8 cellular contexts compared by ENCODE assay signal in genomic region chr1:44405041-44405803, GRCh38. TPM values are rescaled to one million over a fixed set of nuclear protein-coding genes. Genes with fewer than 3 reads are reported as not detected.
DNase-seq lines count a peak whose midpoint lies in the region; ATAC-seq and TF ChIP-seq lines count a peak whose summit lies in the region.

TSS of gene RNF220 (plus strand) at chr1:44405255.

- H3K9me3 ChIP-seq in Loucy (ENCODE audit: insufficient read depth, low read depth, low read length) (no peaks in the 10 kb centered on the region), mammary epithelial cell (replicated peaks; ENCODE audit: insufficient read depth, low read length) (peaks cover 11% of the 10 kb centered on the region), iPS-20b (ENCODE audit: insufficient read depth, low read depth, low read length) (no peaks in the 10 kb centered on the region)

- H3K27ac ChIP-seq in mammary epithelial cell (ENCODE audit: insufficient read depth, low read depth, low read length) (no peak within 1 kb of the TSS), iPS-20b (ENCODE audit: low read length) (no peak within 1 kb of the TSS)

- H3K4me3 ChIP-seq in Loucy (ENCODE audit: low read length, poor library complexity, severe bottlenecking) (peak within 1 kb of the TSS; percentile 91), mammary epithelial cell (replicated peaks in 1 of 3; ENCODE audit: insufficient read depth in 1 of 3, low read depth in 2 of 3, low read length in 3 of 3) (peak within 1 kb of the TSS; percentile 42 to 61 (median 56)), iPS-20b (ENCODE audit: low read length) (peak within 1 kb of the TSS; percentile 74)

- H3K79me2 ChIP-seq in Loucy (ENCODE audit: insufficient read depth, low read length), result peaks cover 50% of the 10 kb centered on the region
- no peaks in the 10 kb centered on the region for H3K79me2 ChIP-seq in mammary epithelial cell (ENCODE audit: insufficient read depth, low read length)

- WGBS in mammary epithelial cell (ENCODE audit: low coverage, missing lambda C conversion rate), result 6% methylated on average over 46 of the region's 54 CpGs

- H3K9me2 ChIP-seq in Loucy (replicated peaks; ENCODE audit: low read depth, low read length), result no peaks in the 10 kb centered on the region

- intact Hi-C loops in mammary epithelial cell (cut with micrococcal nuclease), result no loop called here

- H3K36me3 ChIP-seq in Loucy (ENCODE audit: insufficient read depth, low read length) (no peaks in the 10 kb centered on the region), mammary epithelial cell (ENCODE audit: insufficient read depth, low read length) (no peaks in the 10 kb centered on the region), iPS-20b (ENCODE audit: insufficient read depth, low read depth, low read length) (no peaks in the 10 kb centered on the region)

- peaks cover 3% of the 10 kb centered on the region; the same call in 1 of the 2 replicates for H3F3A ChIP-seq in Loucy (ENCODE audit: low read depth)

- no TSS peak for BruUV-seq in mammary epithelial cell (replicated peaks; lab: Mats Ljungman, UMichigan)

- CTCF ChIA-PET in mammary epithelial cell (lab: Charles Lee; ENCODE audit: low non-redundant PET), result interaction anchor here (0.5 kb wide), 1 partner anchor 159 kb away, joined by 20 read pairs; no protein-coding TSS in a partner anchor

- H4K20me1 ChIP-seq in Loucy (ENCODE audit: insufficient read depth, low read length, poor library complexity, severe bottlenecking) (peaks cover 12% of the 10 kb centered on the region), mammary epithelial cell (ENCODE audit: insufficient read depth, low read length) (no peaks in the 10 kb centered on the region)

- in situ Hi-C loops in mammary epithelial cell (cut with MboI; ENCODE audit: low sequenced_read_pairs in 2 of 2), result no loop called here

- H3K27me3 ChIP-seq in Loucy (ENCODE audit: insufficient read depth, low read length, poor library complexity, severe bottlenecking), result no peaks in the 10 kb centered on the region
- peaks cover 39% of the 10 kb centered on the region for H3K27me3 ChIP-seq in mammary epithelial cell (ENCODE audit: insufficient read depth, low read length)
- peaks cover 74% of the 10 kb centered on the region for H3K27me3 ChIP-seq in iPS-20b (ENCODE audit: insufficient read depth, low read length)

- H3K9ac ChIP-seq in Loucy (ENCODE audit: low read depth, low read length, poor library complexity, severe bottlenecking) (peak within 1 kb of the TSS; percentile 95), mammary epithelial cell (ENCODE audit: insufficient read depth, low read length) (no peak within 1 kb of the TSS), iPS-20b (ENCODE audit: low read depth, low read length) (peak within 1 kb of the TSS; percentile 77; the same call in 1 of the 2 replicates)

- H2AFZ ChIP-seq in Loucy (ENCODE audit: low read length), result peak within 1 kb of the TSS; percentile 89
- H2AFZ ChIP-seq in mammary epithelial cell (ENCODE audit: low read depth, low read length), result peak within 1 kb of the TSS; percentile 92

- dilution Hi-C loops in mammary epithelial cell (cut with HindIII; ENCODE audit: low sequenced_read_pairs), result no loop called here

- DNase-seq in DMS 273 treated with DMSO at 0.1 percent for 48 hours (lab: John Stamatoyannopoulos, UW) (peak; percentile 52), mammary epithelial cell (peak; percentile 43), retina (peak; percentile 91), HPDE6-E6E7 (ENCODE audit: extremely low spot score) (no peak)

- 0 out of 2 replicates have a peak, but pooled peaks have one; percentile 10 for TF ChIP-seq CTCF in Loucy (conservative IDR thresholded peaks at IDR 0.05; ENCODE audit: low read length)
- TF ChIP-seq CTCF in mammary epithelial cell (conservative IDR thresholded peaks at IDR 0.05 in 1 of 2, IDR thresholded peaks at IDR 0.05 in 1 of 2; ENCODE audit: extremely low read depth in 1 of 2, insufficient read depth in 1 of 2, low read depth in 1 of 2, low read length in 2 of 2), result peak in 1 of 2 donors; percentile 26

- ATAC-seq in SK-N-SH treated with all-trans-retinoic acid at 6 μM for 48 hours (peak; percentile 79), HG03457 (IDR thresholded peaks at IDR 0.05; ENCODE audit: unreplicated experiment) (no peak)

- H3K4me1 ChIP-seq in Loucy (ENCODE audit: insufficient read depth, low read length, poor library complexity, severe bottlenecking), result peaks cover 19% of the 10 kb centered on the region
- H3K4me1 ChIP-seq in mammary epithelial cell (ENCODE audit: insufficient read depth, low read length), result peaks cover 17% of the 10 kb centered on the region
- H3K4me1 ChIP-seq in iPS-20b (ENCODE audit: insufficient read depth, low read length), result peaks cover 11% of the 10 kb centered on the region; the same call in 1 of the 2 replicates

- H3K4me2 ChIP-seq in Loucy (ENCODE audit: low read depth, low read length, poor library complexity, severe bottlenecking) (peak within 1 kb of the TSS; percentile 88), mammary epithelial cell (ENCODE audit: insufficient read depth, low read depth, low read length) (peak within 1 kb of the TSS; percentile 92)

TF ChIP-seq in SK-N-SH treated with all-trans-retinoic acid at 6 μM for 48 hours, 23 proteins besides CTCF, POLR2A, EP300 and RAD21:
- no peak for TF ChIP-seq ZFP3 (CRISPR knock-in tag; IDR thresholded peaks at IDR 0.05)
- TF ChIP-seq ISL1 (CRISPR knock-in tag; IDR thresholded peaks at IDR 0.05), result no peak

RNA-seq across cellular contexts. Expression of gene RNF220, which starts in this region (rescaled TPM):
- total RNA-seq in mammary epithelial cell, result 10 to 100 TPM; 56.4 to 62.8 TPM
- 51.1 TPM for polyA plus RNA-seq in mammary epithelial cell
- polyA minus RNA-seq in mammary epithelial cell, result 23.9 TPM
